14 cellular contexts compared by ENCODE assay signal in the genomic region with DNA sequence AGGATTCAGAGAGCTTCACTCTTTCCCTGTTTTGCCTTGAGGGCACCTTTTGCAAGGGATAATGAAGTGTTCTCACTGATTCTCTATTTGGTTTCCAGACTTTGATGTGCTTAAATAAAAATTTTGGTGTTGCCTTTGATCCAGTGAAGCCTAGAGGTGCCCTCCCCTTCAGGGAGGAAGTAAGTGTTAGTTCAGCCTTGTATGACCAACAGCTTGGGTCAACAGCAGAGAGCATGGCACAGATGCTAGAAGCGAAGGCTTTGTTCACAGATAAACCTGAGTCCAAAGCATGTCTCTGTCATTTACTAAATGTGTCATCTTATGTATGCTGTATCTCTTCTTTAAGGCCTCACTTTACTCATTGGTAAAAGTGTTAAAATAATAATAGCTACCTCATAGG. TPM values are rescaled to one million over a fixed set of nuclear protein-coding genes. Genes with fewer than 3 reads are reported as not detected.
DNase-seq lines count a peak whose midpoint lies in the region; ATAC-seq and TF ChIP-seq lines count a peak whose summit lies in the region.
"Had no signal": no experiment of that assay in that cellular context is flagged by ENCODE, and none has a peak within 500 bp of the region (broad histone marks: within the 10 kb centered on the region; RNA-seq: fewer than 3 reads in every experiment).

No MANE protein-coding gene starts in this region.

- no peak overlapping the region for H3K27ac ChIP-seq in WERI-Rb-1
- H3K27ac ChIP-seq: KMS-11 had no signal

- intact Hi-C loops in CD14-positive monocyte (cut with micrococcal nuclease) (no loop called here), Caco-2 (cut with micrococcal nuclease; ENCODE audit: unreplicated experiment) (no loop called here)
- intact Hi-C loops in dendritic cell treated with granulocyte-macrophage colony-stimulating factor and Interleukin-4, amounts not matched to agents 40 ng/mL and 50 ng/mL, for 4 days (cut with micrococcal nuclease), result no loop called here

- no peaks in the 10 kb centered on the region for H3K9me3 ChIP-seq in WERI-Rb-1 (ENCODE audit: severe bottlenecking)
- H3K9me3 ChIP-seq in Caco-2, result no peaks in the 10 kb centered on the region

- H3K27ac Mint-ChIP-seq in CD14-positive monocyte (peak overlapping the region; percentile 13 to 91 (median 73)), Caco-2 (ENCODE audit: unreplicated experiment) (no peak overlapping the region)
- peak overlapping the region; percentile 18 for H3K27ac Mint-ChIP-seq in dendritic cell treated with granulocyte-macrophage colony-stimulating factor and Interleukin-4, amounts not matched to agents 40 ng/mL and 50 ng/mL, for 4 days
- H3K27ac Mint-ChIP-seq: B cell had no signal

- H3K27me3 Mint-ChIP-seq in CD14-positive monocyte (ENCODE audit: low read depth in 3 of 3) (peaks cover 0 to 6% (median 1%) of the 10 kb centered on the region in 3 donors), Caco-2 (ENCODE audit: insufficient read depth, unreplicated experiment) (no peaks in the 10 kb centered on the region)
- H3K27me3 Mint-ChIP-seq in dendritic cell treated with granulocyte-macrophage colony-stimulating factor and Interleukin-4, amounts not matched to agents 40 ng/mL and 50 ng/mL, for 4 days, result peaks cover 2% of the 10 kb centered on the region

- H3K4me3 Mint-ChIP-seq in CD14-positive monocyte (no peak overlapping the region), Caco-2 (ENCODE audit: unreplicated experiment) (no peak overlapping the region)
- no peak overlapping the region for H3K4me3 Mint-ChIP-seq in dendritic cell treated with granulocyte-macrophage colony-stimulating factor and Interleukin-4, amounts not matched to agents 40 ng/mL and 50 ng/mL, for 4 days
- H3K4me3 Mint-ChIP-seq: B cell; CD4-positive, alpha-beta memory T cell had no signal

- H3K36me3 ChIP-seq in WERI-Rb-1, result no peaks in the 10 kb centered on the region
- H3K36me3 ChIP-seq in Caco-2 (ENCODE audit: control insufficient read depth, insufficient read depth, low read length), result no peaks in the 10 kb centered on the region

- ATAC-seq in HG02759 (IDR thresholded peaks at IDR 0.05; ENCODE audit: unreplicated experiment), result no peak
- ATAC-seq: HCT116 had no signal

- no peak for DNase-seq in CD14-positive monocyte (ENCODE audit: low spot score)
- DNase-seq in DMS53 treated with DMSO at 0.1 percent for 48 hours (lab: John Stamatoyannopoulos, UW; ENCODE audit: unreplicated experiment), result peak; percentile 46
- peak; percentile 90 for DNase-seq in NCI-H2029 (lab: John Stamatoyannopoulos, UW)
- no peak for DNase-seq in WERI-Rb-1
- no peak for DNase-seq in Caco-2
- DNase-seq: C1 segment of cervical spinal cord; CD4-positive, alpha-beta memory T cell; DMS79 treated with DMSO at 0.1 percent for 48 hours; EL had no signal

- TF ChIP-seq CTCF in CD14-positive monocyte (IDR thresholded peaks at IDR 0.05) (no peak), WERI-Rb-1 (IDR thresholded peaks at IDR 0.05; ENCODE audit: low read depth, low read length) (no peak), Caco-2 (IDR thresholded peaks at IDR 0.05; ENCODE audit: insufficient read depth in 1 of 2, low read depth in 1 of 2, low read length in 1 of 2, severe bottlenecking in 1 of 2, unreplicated experiment in 1 of 2) (no peak)

- H3K4me1 Mint-ChIP-seq in CD14-positive monocyte, result peaks cover 30% of the 10 kb centered on the region
- H3K4me1 Mint-ChIP-seq in dendritic cell treated with granulocyte-macrophage colony-stimulating factor and Interleukin-4, amounts not matched to agents 40 ng/mL and 50 ng/mL, for 4 days (ENCODE audit: low read depth), result peaks cover 23% of the 10 kb centered on the region
- H3K4me1 Mint-ChIP-seq in Caco-2 (ENCODE audit: low read depth, unreplicated experiment), result no peaks in the 10 kb centered on the region
- H3K4me1 Mint-ChIP-seq: B cell; CD4-positive, alpha-beta memory T cell had no signal

- no peaks in the 10 kb centered on the region for H3K4me1 ChIP-seq in Caco-2

- H3K27me3 ChIP-seq in WERI-Rb-1 (ENCODE audit: insufficient read depth, low read depth, severe bottlenecking) (peaks cover 5% of the 10 kb centered on the region), Caco-2 (replicated peaks; ENCODE audit: control insufficient read depth, insufficient read depth, low read length) (no peaks in the 10 kb centered on the region)

- H3K36me3 Mint-ChIP-seq in CD14-positive monocyte (peaks cover 0 to 5% of the 10 kb centered on the region in 2 donors), Caco-2 (ENCODE audit: insufficient read depth, unreplicated experiment) (no peaks in the 10 kb centered on the region)
- H3K36me3 Mint-ChIP-seq in dendritic cell treated with granulocyte-macrophage colony-stimulating factor and Interleukin-4, amounts not matched to agents 40 ng/mL and 50 ng/mL, for 4 days (ENCODE audit: low read depth), result no peaks in the 10 kb centered on the region
- H3K36me3 Mint-ChIP-seq: CD4-positive, alpha-beta memory T cell had no signal

- POLR2A ChIA-PET in Caco-2 (lab: Charles Lee), result no interaction called here

- BruUV-seq in Caco-2 (replicated peaks; lab: Mats Ljungman, UMichigan), result no TSS peak

- H3K9me3 Mint-ChIP-seq in CD14-positive monocyte, result peaks cover 3 to 14% (median 5%) of the 10 kb centered on the region in 7 donors
- no peaks in the 10 kb centered on the region for H3K9me3 Mint-ChIP-seq in dendritic cell treated with granulocyte-macrophage colony-stimulating factor and Interleukin-4, amounts not matched to agents 40 ng/mL and 50 ng/mL, for 4 days
- H3K9me3 Mint-ChIP-seq in Caco-2 (ENCODE audit: unreplicated experiment), result no peaks in the 10 kb centered on the region

- H3K4me3 ChIP-seq in WERI-Rb-1 (ENCODE audit: low read depth, low read length) (no peak overlapping the region), Caco-2 (ENCODE audit: low read depth, low read length) (no peak overlapping the region)

- CTCF ChIA-PET in Caco-2 (lab: Charles Lee), result no interaction called here

RNA-seq across cellular contexts. Expression of gene STXBP6, which starts 52.8 kb away (rescaled TPM):
- polyA plus RNA-seq in CD14-positive monocyte, result under 1 TPM; 0.08 to 0.25 TPM
- 32.2 and 35.7 TPM in 2 replicates for total RNA-seq in Caco-2 (2022)
- total RNA-seq: B cell; CD4-positive, alpha-beta memory T cell had no signal
- polyA plus RNA-seq: CD4-positive, alpha-beta memory T cell had no signal

Comparison
In these comparisons a context has a peak if more than half of its experiments do, and no peak if none do; other contexts are left out.
1. DNase-seq: peak in DMS53 treated with DMSO at 0.1 percent for 48 hours (single experiment) and NCI-H2029 (single experiment); none in CD14-positive monocyte (single experiment), WERI-Rb-1 (single experiment) and Caco-2 (0 of 2).